Comparison of ENCODE assay signal across 8 cellular contexts in genomic region chr9:16335788-16336580, GRCh38.
DNase-seq lines count a peak whose midpoint lies in the region; ATAC-seq and TF ChIP-seq lines count a peak whose summit lies in the region.

No MANE protein-coding gene starts in this region.

- ATAC-seq in RWPE2 (ENCODE audit: low read depth) (peak; percentile 89), sciatic nerve (peak; percentile 97), HG02623 (IDR thresholded peaks at IDR 0.05; ENCODE audit: unreplicated experiment) (no peak)

- in situ Hi-C loops in GM13977 (cut with MboI; ENCODE audit: low pct_unique_long_range_greater_than_20kb, low sequenced_read_pairs, unreplicated experiment): no loop called here

- DNase-seq in EL: peak; percentile 99
- peak; percentile 94 for DNase-seq in RWPE2 (ENCODE audit: low spot score)
- peak; percentile 99 for DNase-seq in foreskin fibroblast
- peak; percentile 77 for DNase-seq in sciatic nerve (ENCODE audit: low spot score)
- no peak for DNase-seq in cerebellar nuclear complex (lab: John Stamatoyannopoulos, UW)
- DNase-seq in activated T-cell treated with anti-CD3 and anti-CD28 coated beads for 4 hours: no peak
- no peak for DNase-seq in GM13977 (ENCODE audit: low spot score)

- no peaks in the 10 kb centered on the region for H3K9me3 ChIP-seq in RWPE2 (ENCODE audit: severe bottlenecking)

- TF ChIP-seq CTCF in RWPE2 (IDR thresholded peaks at IDR 0.05; ENCODE audit: poor library complexity, severe bottlenecking): no peak
- TF ChIP-seq CTCF in foreskin fibroblast (IDR thresholded peaks at IDR 0.05; ENCODE audit: low read depth, low read length): no peak
- no peak for TF ChIP-seq CTCF in GM13977 (IDR thresholded peaks at IDR 0.05; ENCODE audit: extremely low read depth, insufficient read depth, missing control alignments)

- no peaks in the 10 kb centered on the region for H3K27me3 ChIP-seq in RWPE2 (ENCODE audit: insufficient read depth, poor library complexity, severe bottlenecking)

- intact Hi-C loops in sciatic nerve (cut with DNase I): no loop called here

- H3K4me3 ChIP-seq in RWPE2 (ENCODE audit: severe bottlenecking) (no peak overlapping the region), foreskin fibroblast (ENCODE audit: low read depth in 1 of 2, low read length in 2 of 2) (no peak overlapping the region)

- H3K36me3 ChIP-seq in RWPE2 (ENCODE audit: low read depth): no peaks in the 10 kb centered on the region

- peak overlapping the region; percentile 81 for H3K27ac ChIP-seq in RWPE2 (ENCODE audit: poor library complexity, severe bottlenecking)

- peaks cover 24% of the 10 kb centered on the region for H3K4me1 ChIP-seq in RWPE2 (ENCODE audit: insufficient read depth, poor library complexity, severe bottlenecking)

Comparison
In these comparisons a context has a peak if more than half of its experiments do, and no peak if none do; other contexts are left out.
1. DNase-seq: peak in EL (single experiment), RWPE2 (single experiment), foreskin fibroblast (2 of 2) and sciatic nerve (single experiment); none in cerebellar nuclear complex (0 of 2), activated T-cell treated with anti-CD3 and anti-CD28 coated beads for 4 hours (single experiment) and GM13977 (single experiment).